21 cellular contexts compared by ENCODE assay signal in genomic region chr2:150594299-150594698, GRCh38.
DNase-seq lines count a peak whose midpoint lies in the region; ATAC-seq, FAIRE-seq and TF ChIP-seq lines count a peak whose summit lies in the region.
"Had no signal": no experiment of that assay in that cellular context is flagged by ENCODE, and none has a peak within 500 bp of the region (broad histone marks: within the 10 kb centered on the region; RNA-seq: fewer than 3 reads in every experiment).

No MANE protein-coding gene starts in this region.

- H3K27ac ChIP-seq in IMR-90 (ENCODE audit: insufficient read depth, low read length), result no peak overlapping the region
- no peak overlapping the region for H3K27ac ChIP-seq in astrocyte (ENCODE audit: low read depth, low read length)
- no peak overlapping the region for H3K27ac ChIP-seq in neural progenitor cell
- no peak overlapping the region for H3K27ac ChIP-seq in small intestine (ENCODE audit: low read depth in 1 of 2, low read length in 1 of 2)
- H3K27ac ChIP-seq: 22Rv1; BLaER1 treated with 17β-estradiol and CSF1 and Interleukin-3, amounts not matched to agents 10 nM and 100 nM; C4-2B had no signal

- H3K4me3 Mint-ChIP-seq in astrocyte (ENCODE audit: unreplicated experiment), result no peak overlapping the region
- H3K4me3 Mint-ChIP-seq in neural progenitor cell, result no peak overlapping the region
- H3K4me3 Mint-ChIP-seq: B cell; CD4-positive, alpha-beta T cell; CD8-positive, alpha-beta T cell had no signal

- H3K79me2 ChIP-seq in astrocyte (ENCODE audit: insufficient read depth, low read length) (no peaks in the 10 kb centered on the region), neural progenitor cell (ENCODE audit: low read depth) (no peaks in the 10 kb centered on the region)

- H3K9me3 Mint-ChIP-seq in astrocyte (ENCODE audit: unreplicated experiment) (no peaks in the 10 kb centered on the region), neural progenitor cell (no peaks in the 10 kb centered on the region)
- H3K9me3 Mint-ChIP-seq: CD4-positive, alpha-beta T cell; CD8-positive, alpha-beta T cell had no signal

- TF ChIP-seq CTCF in IMR-90 (conservative IDR thresholded peaks at IDR 0.05; ENCODE audit: low read depth, low read length) (no peak), astrocyte (IDR thresholded peaks at IDR 0.05; ENCODE audit: insufficient read depth, low read depth, low read length) (no peak), neural progenitor cell (IDR thresholded peaks at IDR 0.05) (no peak)

- intact Hi-C loops in IMR-90 (cut with micrococcal nuclease), result no loop called here

- peak overlapping the region; percentile 68; the same call in 2 of the 3 replicates for H2BK15ac ChIP-seq in IMR-90 (ENCODE audit: low read depth, low read length)

- FAIRE-seq in astrocyte (lab: Jason Lieb, UNC) (peak; percentile 5), small intestine (lab: Jason Lieb, UNC) (no peak)
- FAIRE-seq: A549, D721Med, G401.6, GM12891, GM18507 had no signal

- H3K27me3 Mint-ChIP-seq in astrocyte (ENCODE audit: low read depth, unreplicated experiment), result no peaks in the 10 kb centered on the region
- no peaks in the 10 kb centered on the region for H3K27me3 Mint-ChIP-seq in neural progenitor cell (ENCODE audit: insufficient read depth, low read depth)
- H3K27me3 Mint-ChIP-seq: B cell; CD4-positive, alpha-beta T cell had no signal

- H4K8ac ChIP-seq in IMR-90 (ENCODE audit: low read depth in 2 of 2, low read length in 2 of 2), result no peak overlapping the region

- ATAC-seq in IMR-90 (ENCODE audit: low read depth) (no peak), GM18498 (IDR thresholded peaks at IDR 0.05; ENCODE audit: unreplicated experiment) (no peak)
- ATAC-seq: A549; CD8-positive, alpha-beta T cell had no signal

- no peak overlapping the region for H2AK9ac ChIP-seq in IMR-90 (replicated peaks; ENCODE audit: low read depth, low read length, poor library complexity)

- H3K27ac Mint-ChIP-seq in astrocyte (ENCODE audit: unreplicated experiment), result peak overlapping the region; percentile 55
- H3K27ac Mint-ChIP-seq in neural progenitor cell, result no peak overlapping the region
- H3K27ac Mint-ChIP-seq: B cell; CD4-positive, alpha-beta T cell; CD8-positive, alpha-beta T cell had no signal

- H3K36me3 Mint-ChIP-seq in astrocyte (ENCODE audit: low read depth, unreplicated experiment), result peaks cover 2% of the 10 kb centered on the region
- no peaks in the 10 kb centered on the region for H3K36me3 Mint-ChIP-seq in neural progenitor cell
- H3K36me3 Mint-ChIP-seq: CD8-positive, alpha-beta T cell had no signal

- peak overlapping the region; percentile 37; the same call in 1 of the 2 replicates for H4K91ac ChIP-seq in IMR-90 (ENCODE audit: insufficient read depth, low read depth, low read length)

- 90% methylated on average over 2 of the region's 5 CpGs; no CpG with 5 or more reads in 1 of the 2 experiments for WGBS in IMR-90 (ENCODE audit: extremely low coverage in 2 of 2, insufficient read length in 1 of 2), 2 experiments
- 87 to 91% (median 90%) methylated on average over 5 of the region's 5 CpGs for WGBS in small intestine, 3 donors

- peak overlapping the region; percentile 64 for H3K4ac ChIP-seq in IMR-90 (ENCODE audit: low read depth, low read length)

- H3K36me3 ChIP-seq in IMR-90 (ENCODE audit: control insufficient read depth, insufficient read depth, low read length), result no peaks in the 10 kb centered on the region
- no peaks in the 10 kb centered on the region for H3K36me3 ChIP-seq in astrocyte (ENCODE audit: insufficient read depth, low read length)
- H3K36me3 ChIP-seq in neural progenitor cell, result no peaks in the 10 kb centered on the region
- H3K36me3 ChIP-seq in small intestine (ENCODE audit: control insufficient read depth in 2 of 2, insufficient read depth in 2 of 2, low read length in 2 of 2), result no peaks in the 10 kb centered on the region
- H3K36me3 ChIP-seq: BLaER1 treated with 17β-estradiol and CSF1 and Interleukin-3, amounts not matched to agents 10 nM and 100 nM had no signal

- peak overlapping the region; percentile 95; the same call in 1 of the 2 replicates for H2BK120ac ChIP-seq in IMR-90 (ENCODE audit: low read depth, low read length)

- peak overlapping the region; percentile 65; the same call in 1 of the 2 replicates for H2AK5ac ChIP-seq in IMR-90 (ENCODE audit: low read depth, low read length)

- H4K20me1 ChIP-seq in IMR-90 (ENCODE audit: insufficient read depth, low read length) (no peaks in the 10 kb centered on the region), astrocyte (ENCODE audit: insufficient read depth, low read length) (no peaks in the 10 kb centered on the region), neural progenitor cell (ENCODE audit: low read depth) (no peaks in the 10 kb centered on the region)
- H4K20me1 ChIP-seq: BLaER1 treated with 17β-estradiol and CSF1 and Interleukin-3, amounts not matched to agents 10 nM and 100 nM had no signal

- DNase-seq in IMR-90 (no peak), astrocyte (ENCODE audit: low read depth) (no peak), neural progenitor cell (ENCODE audit: low spot score) (no peak), small intestine (no peak)
- DNase-seq: AML-193; Caco-2; Calu3; CD4-positive, alpha-beta T cell; CD8-positive, alpha-beta T cell; DMS79 treated with DMSO at 0.1 percent for 48 hours; GF-D8 had no signal

- H3K23ac ChIP-seq in IMR-90 (ENCODE audit: low read depth, low read length), result peak overlapping the region; percentile 39; the same call in 1 of the 2 replicates

- POLR2A ChIA-PET in IMR-90 (lab: Charles Lee; ENCODE audit: unreplicated experiment), result no interaction called here

- no peaks in the 10 kb centered on the region for H3K27me3 ChIP-seq in IMR-90 (ENCODE audit: control insufficient read depth, insufficient read depth, low read length)
- H3K27me3 ChIP-seq in astrocyte (ENCODE audit: insufficient read depth, low read length), result no peaks in the 10 kb centered on the region
- H3K27me3 ChIP-seq in neural progenitor cell, result no peaks in the 10 kb centered on the region
- H3K27me3 ChIP-seq in small intestine (ENCODE audit: control insufficient read depth in 2 of 2, insufficient read depth in 2 of 2, low read length in 2 of 2), result no peaks in the 10 kb centered on the region
- H3K27me3 ChIP-seq: BLaER1 treated with 17β-estradiol and CSF1 and Interleukin-3, amounts not matched to agents 10 nM and 100 nM had no signal

- dilution Hi-C loops in IMR-90 (cut with HindIII; ENCODE audit: low sequenced_read_pairs, unreplicated experiment), result no loop called here

- H3K4me1 Mint-ChIP-seq in astrocyte (ENCODE audit: low read depth, unreplicated experiment), result peaks cover 20% of the 10 kb centered on the region
- peaks cover 9% of the 10 kb centered on the region for H3K4me1 Mint-ChIP-seq in neural progenitor cell
- H3K4me1 Mint-ChIP-seq: B cell had no signal

- H3K9ac ChIP-seq in IMR-90 (ENCODE audit: low read depth, low read length), result no peak overlapping the region
- no peak overlapping the region for H3K9ac ChIP-seq in astrocyte (ENCODE audit: low read length)
- H3K9ac ChIP-seq in neural progenitor cell, result no peak overlapping the region
- H3K9ac ChIP-seq: BLaER1 treated with 17β-estradiol and CSF1 and Interleukin-3, amounts not matched to agents 10 nM and 100 nM had no signal

- peak overlapping the region; percentile 24; the same call in 1 of the 2 replicates for H3K14ac ChIP-seq in IMR-90 (replicated peaks; ENCODE audit: low read depth, low read length)

- no peak for TF ChIP-seq POLR2A in IMR-90 (IDR thresholded peaks at IDR 0.05; ENCODE audit: low read depth, low read length)

- no peak for TF ChIP-seq RAD21 in IMR-90 (IDR thresholded peaks at IDR 0.05; ENCODE audit: low read length)

- H3F3A ChIP-seq in neural progenitor cell (ENCODE audit: low read depth), result no peaks in the 10 kb centered on the region

- no peak overlapping the region for H4K5ac ChIP-seq in IMR-90 (ENCODE audit: low read depth, low read length)

- H3K18ac ChIP-seq in IMR-90 (ENCODE audit: low read depth, low read length), result peak overlapping the region; percentile 42

- CTCF ChIA-PET in IMR-90 (lab: Yijun Ruan, JAX), result no interaction called here

- in situ Hi-C loops in IMR-90 (cut with MboI; ENCODE audit: low sequenced_read_pairs), result loop anchor here (5.0 kb wide), 1 partner anchor 102 kb away; no protein-coding TSS in a partner anchor

- H2BK20ac ChIP-seq in IMR-90 (ENCODE audit: low read depth, low read length), result peak overlapping the region; percentile 90

- no peak overlapping the region for H3K4me2 ChIP-seq in IMR-90 (ENCODE audit: low read depth, low read length)
- H3K4me2 ChIP-seq in astrocyte (ENCODE audit: low read length), result no peak overlapping the region
- no peak overlapping the region for H3K4me2 ChIP-seq in neural progenitor cell
- H3K4me2 ChIP-seq: A549; BLaER1 treated with 17β-estradiol and CSF1 and Interleukin-3, amounts not matched to agents 10 nM and 100 nM had no signal

- no peak overlapping the region for H2BK5ac ChIP-seq in IMR-90 (ENCODE audit: low read depth, low read length, poor library complexity, severe bottlenecking)

- H3K56ac ChIP-seq in IMR-90 (ENCODE audit: extremely low read depth, insufficient read depth, low read length), result no peak overlapping the region

- H3K9me3 ChIP-seq in IMR-90 (ENCODE audit: control insufficient read depth, insufficient read depth, low read length) (no peaks in the 10 kb centered on the region), astrocyte (ENCODE audit: insufficient read depth, low read depth, low read length) (no peaks in the 10 kb centered on the region), neural progenitor cell (ENCODE audit: low read depth) (no peaks in the 10 kb centered on the region), small intestine (ENCODE audit: control insufficient read depth, low read depth) (no peaks in the 10 kb centered on the region)
- H3K9me3 ChIP-seq: A549; BLaER1 treated with 17β-estradiol and CSF1 and Interleukin-3, amounts not matched to agents 10 nM and 100 nM; Caco-2 had no signal

- H2AFZ ChIP-seq in IMR-90 (replicated peaks; ENCODE audit: low read length, poor library complexity), result no peak overlapping the region
- no peak overlapping the region for H2AFZ ChIP-seq in astrocyte (ENCODE audit: low read depth, low read length)
- H2AFZ ChIP-seq in neural progenitor cell (replicated peaks), result peak overlapping the region; percentile 19

- no peak overlapping the region for H3K4me3 ChIP-seq in IMR-90 (ENCODE audit: insufficient read depth, low read depth, low read length)
- no peak overlapping the region for H3K4me3 ChIP-seq in astrocyte (ENCODE audit: insufficient read depth, low read depth, low read length)
- no peak overlapping the region for H3K4me3 ChIP-seq in neural progenitor cell
- H3K4me3 ChIP-seq in small intestine (ENCODE audit: low read depth in 1 of 2, low read length in 2 of 2), result no peak overlapping the region
- H3K4me3 ChIP-seq: A549; BLaER1 treated with 17β-estradiol and CSF1 and Interleukin-3, amounts not matched to agents 10 nM and 100 nM had no signal

- H3K9me1 ChIP-seq in IMR-90 (ENCODE audit: insufficient read depth, low read length), result peaks cover 3% of the 10 kb centered on the region; the same call in 1 of the 2 replicates

- H3K4me1 ChIP-seq in IMR-90 (ENCODE audit: control insufficient read depth, insufficient read depth, low read length) (peaks cover 17% of the 10 kb centered on the region), astrocyte (ENCODE audit: insufficient read depth, low read length) (peaks cover 10% of the 10 kb centered on the region), neural progenitor cell (no peaks in the 10 kb centered on the region), small intestine (ENCODE audit: control insufficient read depth in 2 of 2, insufficient read depth in 1 of 2, low read depth in 1 of 2, low read length in 1 of 2) (no peaks in the 10 kb centered on the region)
- H3K4me1 ChIP-seq: Caco-2 had no signal

- BruUV-seq in IMR-90 (replicated peaks; lab: Mats Ljungman, UMichigan), result no TSS peak

- peaks cover 3 to 18% of the 10 kb centered on the region in 2 experiments; a peak in 3 of 4 replicates for H3K79me1 ChIP-seq in IMR-90 (ENCODE audit: low read depth in 1 of 2, low read length in 2 of 2)
